Comparison of ENCODE assay signal across 8 cellular contexts in the genomic region with DNA sequence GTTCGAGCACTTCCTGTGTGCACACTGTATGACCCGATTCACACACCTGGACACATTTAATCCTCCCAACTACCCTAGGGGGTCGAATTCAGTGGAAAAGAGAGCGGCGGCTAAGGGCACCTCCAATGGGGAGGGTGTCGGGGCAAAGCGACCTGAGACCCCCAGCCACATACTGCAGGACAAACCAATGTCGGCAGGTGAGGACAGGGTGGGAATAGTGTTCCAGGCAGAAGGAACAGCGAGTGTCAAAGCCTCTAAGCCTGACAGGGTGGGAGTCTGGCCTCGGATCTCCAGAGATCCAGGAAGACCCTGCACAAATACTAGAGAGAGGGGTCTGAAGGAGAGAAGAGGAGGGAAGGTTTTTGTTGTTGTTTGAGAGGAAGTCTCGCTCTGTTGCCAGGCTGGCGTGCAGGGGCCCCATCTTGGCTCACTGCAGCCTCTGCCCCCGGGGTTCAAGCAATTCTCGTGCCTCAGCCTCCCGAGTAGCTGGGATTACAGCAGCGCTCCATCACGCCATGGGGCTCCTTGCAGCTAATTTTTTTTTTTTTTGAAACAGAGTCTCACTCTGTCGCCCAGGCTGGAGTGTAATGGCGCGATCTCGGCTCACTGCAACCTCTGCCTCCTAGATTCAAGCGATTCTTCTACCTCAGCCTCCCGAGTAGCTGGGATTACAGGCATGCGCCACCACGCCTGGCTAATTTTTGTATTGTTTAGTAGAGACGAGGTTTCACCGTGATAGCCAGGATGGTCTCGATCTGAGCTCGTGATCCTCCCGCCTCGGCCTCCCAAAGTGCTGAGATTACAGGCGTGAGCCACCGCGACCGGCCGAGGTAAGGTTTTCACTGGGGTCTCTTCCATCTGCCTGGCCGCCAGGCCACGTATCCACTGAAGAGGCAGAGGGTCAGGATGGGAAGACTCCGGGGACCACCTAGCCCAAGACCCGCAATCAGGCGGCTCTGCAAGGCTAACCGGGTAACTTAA. TPM values are rescaled to one million over a fixed set of nuclear protein-coding genes. Genes with fewer than 3 reads are reported as not detected.
DNase-seq lines count a peak whose midpoint lies in the region; TF ChIP-seq lines count a peak whose summit lies in the region.

No MANE protein-coding gene starts in this region.

- peaks cover 1% of the 10 kb centered on the region for H3K36me3 Mint-ChIP-seq in chondrocyte (ENCODE audit: low read depth)

- peaks cover 31% of the 10 kb centered on the region for H3K79me2 ChIP-seq in ACC112 (ENCODE audit: control insufficient read depth, insufficient read depth, low read length, unreplicated experiment)

- H3K27me3 Mint-ChIP-seq in chondrocyte (ENCODE audit: low read depth), result no peaks in the 10 kb centered on the region

- peak overlapping the region; percentile 63 for H3K4me3 Mint-ChIP-seq in chondrocyte (ENCODE audit: unreplicated experiment)

- no peak overlapping the region for H2AFZ ChIP-seq in ACC112 (ENCODE audit: low read length, unreplicated experiment)

- H3K36me3 ChIP-seq in ACC112 (ENCODE audit: insufficient read depth, low read length) (no peaks in the 10 kb centered on the region), HUES48 (ENCODE audit: control insufficient read depth, insufficient read depth, low read length) (peaks cover 5% of the 10 kb centered on the region), muscle layer of colon (ENCODE audit: insufficient read depth, low read length) (no peaks in the 10 kb centered on the region)

- peak overlapping the region; percentile 99 for H3K4me3 ChIP-seq in ACC112 (ENCODE audit: low read depth, low read length)
- peak overlapping the region; percentile 83 for H3K4me3 ChIP-seq in HUES48 (ENCODE audit: low read depth, low read length)
- peak overlapping the region; percentile 56 to 92 for H3K4me3 ChIP-seq in muscle layer of colon (ENCODE audit: low read depth in 1 of 2, low read length in 2 of 2)

- DNase-seq in chondrocyte (ENCODE audit: low spot score) (no peak), NCI-H510A (lab: John Stamatoyannopoulos, UW) (no peak), superior temporal gyrus (ENCODE audit: extremely low spot score) (no peak), foreskin melanocyte (no peak), NCI-H2196 treated with DMSO at 0.1 percent for 48 hours (lab: John Stamatoyannopoulos, UW; ENCODE audit: unreplicated experiment) (no peak)

- H3K27me3 ChIP-seq in ACC112 (ENCODE audit: insufficient read depth, low read length) (no peaks in the 10 kb centered on the region), HUES48 (ENCODE audit: control insufficient read depth, insufficient read depth, low read length) (no peaks in the 10 kb centered on the region), muscle layer of colon (ENCODE audit: control insufficient read depth in 1 of 2, insufficient read depth in 2 of 2, low read length in 2 of 2) (no peaks in the 10 kb centered on the region)

- H3K4me1 Mint-ChIP-seq in chondrocyte (ENCODE audit: low read depth), result peaks cover 38% of the 10 kb centered on the region

- H3K4me1 ChIP-seq in ACC112 (ENCODE audit: control insufficient read depth, insufficient read depth, low read length, unreplicated experiment), result no peaks in the 10 kb centered on the region
- H3K4me1 ChIP-seq in HUES48 (ENCODE audit: control insufficient read depth, insufficient read depth, low read length), result 0 out of 2 replicates have a peak, but pooled peaks cover 5% of the 10 kb centered on the region
- H3K4me1 ChIP-seq in muscle layer of colon (ENCODE audit: insufficient read depth, low read length), result peaks cover 4% of the 10 kb centered on the region

- H3K9me3 Mint-ChIP-seq in chondrocyte (ENCODE audit: low read depth), result no peaks in the 10 kb centered on the region

- TF ChIP-seq CTCF in chondrocyte (IDR thresholded peaks at IDR 0.05), result no peak

- no peak overlapping the region for H3K9ac ChIP-seq in HUES48 (ENCODE audit: low read depth, low read length)
- H3K9ac ChIP-seq in muscle layer of colon (ENCODE audit: low read length), result no peak overlapping the region

- H3K27ac ChIP-seq in ACC112 (ENCODE audit: low read depth, low read length) (no peak overlapping the region), HUES48 (ENCODE audit: low read depth, low read length) (peak overlapping the region; percentile 71), muscle layer of colon (ENCODE audit: low read depth, low read length) (peak overlapping the region; percentile 86)

- peak overlapping the region; percentile 49 for H3K27ac Mint-ChIP-seq in chondrocyte (ENCODE audit: unreplicated experiment)

- no peaks in the 10 kb centered on the region for H3K9me3 ChIP-seq in HUES48 (ENCODE audit: control insufficient read depth, insufficient read depth, low read length)
- no peaks in the 10 kb centered on the region for H3K9me3 ChIP-seq in muscle layer of colon (ENCODE audit: low read length)

RNA-seq across cellular contexts. Expression of gene ARPC1B, which starts 1.2 kb away (rescaled TPM):
- total RNA-seq in chondrocyte, result 120 to 134 TPM (median 130 TPM) in 3 replicates

RNA-seq across cellular contexts. Expression of gene PDAP1, which starts 35.0 kb away (rescaled TPM):
- total RNA-seq in chondrocyte, result 91.2 to 101 TPM (median 92.2 TPM) in 3 replicates

RNA-seq across cellular contexts. Expression of gene BUD31, which starts 35.4 kb away (rescaled TPM):
- total RNA-seq in chondrocyte, result 88.3 to 120 TPM (median 108 TPM) in 3 replicates

RNA-seq across cellular contexts. Expression of gene ARPC1A, which starts 47.7 kb away (rescaled TPM):
- total RNA-seq in chondrocyte, result 103 to 110 TPM (median 104 TPM) in 3 replicates
